Comparison of ENCODE assay signal across 1 cellular context in genomic region chr20:380763-381580, GRCh38.
A peak's percentile ranks its signal among the peaks of the same experiment; 100 is the strongest.
TF ChIP-seq lines count a peak whose summit lies in the region.

No MANE protein-coding gene starts in this region.

TF ChIP-seq in HepG2, 621 proteins besides CTCF, POLR2A, EP300 and RAD21 (continued from another document and continues in another):
- TF ChIP-seq STAT6 (CRISPR knock-in tag; IDR thresholded peaks at IDR 0.05; ENCODE audit: borderline replicate concordance) (peak; percentile 65; the same call in 1 of the 2 replicates), RBAK (CRISPR knock-in tag; IDR thresholded peaks at IDR 0.05) (no peak), ISL2 (CRISPR knock-in tag; IDR thresholded peaks at IDR 0.05) (peak; percentile 73), MLLT10 (CRISPR knock-in tag; IDR thresholded peaks at IDR 0.05) (peak; percentile 90), ZNF263 (CRISPR knock-in tag; IDR thresholded peaks at IDR 0.05) (peak; percentile 77), MED13 (CRISPR knock-in tag; IDR thresholded peaks at IDR 0.05) (peak; percentile 91; the same call in 1 of the 2 replicates), MXD3 (CRISPR knock-in tag; IDR thresholded peaks at IDR 0.05) (peak; percentile 83), ASH2L (IDR thresholded peaks at IDR 0.05; ENCODE audit: insufficient read length, low read depth, low read length) (peak; percentile 79), SUZ12 (IDR thresholded peaks at IDR 0.05; ENCODE audit: low read depth, low read length) (no peak), BATF2 (CRISPR knock-in tag; IDR thresholded peaks at IDR 0.05) (no peak), CHD2 (IDR thresholded peaks at IDR 0.05; ENCODE audit: low read depth, low read length) (0 out of 2 replicates have a peak, but pooled peaks have one; percentile 12), KAT7 (CRISPR knock-in tag; IDR thresholded peaks at IDR 0.05; ENCODE audit: borderline replicate concordance) (no peak; the same call in 1 of the 2 replicates), EEA1 (CRISPR knock-in tag; IDR thresholded peaks at IDR 0.05; ENCODE audit: borderline replicate concordance) (peak; percentile 93), ATAD3A (CRISPR knock-in tag; IDR thresholded peaks at IDR 0.05) (peak; percentile 65; the same call in 1 of the 2 replicates), PAXIP1 (CRISPR knock-in tag; conservative IDR thresholded peaks at IDR 0.05) (peak; percentile 58), ZNF441 (CRISPR knock-in tag; IDR thresholded peaks at IDR 0.05; ENCODE audit: borderline replicate concordance) (peak; percentile 54; the same call in 1 of the 2 replicates), NRL (CRISPR knock-in tag; IDR thresholded peaks at IDR 0.05; ENCODE audit: borderline replicate concordance) (peak; percentile 81), GFI1 (CRISPR knock-in tag; IDR thresholded peaks at IDR 0.05; ENCODE audit: borderline replicate concordance) (peak; percentile 43; the same call in 1 of the 2 replicates), KDM1A (CRISPR knock-in tag; IDR thresholded peaks at IDR 0.05) (0 out of 2 replicates have a peak, but pooled peaks have one; percentile 57), SMARCE1 (IDR thresholded peaks at IDR 0.05; ENCODE audit: borderline replicate concordance) (no peak), ZFP37 (CRISPR knock-in tag; IDR thresholded peaks at IDR 0.05; ENCODE audit: borderline replicate concordance) (peak; percentile 64; the same call in 1 of the 2 replicates), ZNF556 (CRISPR knock-in tag; IDR thresholded peaks at IDR 0.05; ENCODE audit: borderline replicate concordance) (peak; percentile 82), ZNF550 (CRISPR knock-in tag; IDR thresholded peaks at IDR 0.05; ENCODE audit: borderline replicate concordance) (no peak), IKZF5 (CRISPR knock-in tag; IDR thresholded peaks at IDR 0.05) (peak; percentile 83), ZBTB7B (CRISPR knock-in tag; IDR thresholded peaks at IDR 0.05) (peak; percentile 86), CCAR2 (optimal IDR thresholded peaks at IDR 0.05; ENCODE audit: low read depth, low read length) (peak; percentile 28), SIX1 (CRISPR knock-in tag; IDR thresholded peaks at IDR 0.05; ENCODE audit: borderline replicate concordance) (peak; percentile 47; the same call in 1 of the 2 replicates), ZNF580 (CRISPR knock-in tag; IDR thresholded peaks at IDR 0.05; ENCODE audit: borderline replicate concordance, low read depth) (peak; percentile 76; the same call in 1 of the 2 replicates), TAF15 (IDR thresholded peaks at IDR 0.05; ENCODE audit: low read depth, low read length, poor library complexity, severe bottlenecking) (peak; percentile 66), GLI4 (CRISPR knock-in tag; IDR thresholded peaks at IDR 0.05; ENCODE audit: borderline replicate concordance) (no peak), ZNF530 (CRISPR knock-in tag; IDR thresholded peaks at IDR 0.05; ENCODE audit: low read depth) (no peak), HOXA3 (CRISPR knock-in tag; IDR thresholded peaks at IDR 0.05) (peak; percentile 69), DR1 (CRISPR knock-in tag; IDR thresholded peaks at IDR 0.05) (peak; percentile 63), KLF11 (CRISPR knock-in tag; IDR thresholded peaks at IDR 0.05) (0 out of 2 replicates have a peak, but pooled peaks have one; percentile 21), ZNF792 (CRISPR knock-in tag; IDR thresholded peaks at IDR 0.05) (peak; percentile 91; the same call in 1 of the 2 replicates), GTF2F1 (IDR thresholded peaks at IDR 0.05; ENCODE audit: low read length) (no peak), TP53 (CRISPR knock-in tag; conservative IDR thresholded peaks at IDR 0.05) (peak; percentile 74; the same call in 1 of the 2 replicates), HMGA1 (CRISPR knock-in tag; conservative IDR thresholded peaks at IDR 0.05) (no peak), AKAP8 (CRISPR knock-in tag; IDR thresholded peaks at IDR 0.05) (peak; percentile 20; the same call in 1 of the 2 replicates), ZFY (CRISPR knock-in tag; IDR thresholded peaks at IDR 0.05) (peak; percentile 90), ZSCAN20 (CRISPR knock-in tag; IDR thresholded peaks at IDR 0.05; ENCODE audit: borderline replicate concordance) (peak; percentile 89), ZNF614 (CRISPR knock-in tag; IDR thresholded peaks at IDR 0.05; ENCODE audit: borderline replicate concordance) (peak; percentile 69; the same call in 1 of the 2 replicates), ZNF777 (CRISPR knock-in tag; IDR thresholded peaks at IDR 0.05) (peak; percentile 95), PREB (CRISPR knock-in tag; IDR thresholded peaks at IDR 0.05) (0 out of 2 replicates have a peak, but pooled peaks have one; percentile 24), ZNF691 (CRISPR knock-in tag; IDR thresholded peaks at IDR 0.05; ENCODE audit: borderline replicate concordance, low read depth) (peak; percentile 55; the same call in 1 of the 2 replicates), ZNF639 (CRISPR knock-in tag; conservative IDR thresholded peaks at IDR 0.05) (peak; percentile 100), NFIC (IDR thresholded peaks at IDR 0.05; ENCODE audit: low read length) (no peak), SMAD9 (CRISPR knock-in tag; IDR thresholded peaks at IDR 0.05) (no peak), GLMP (CRISPR knock-in tag; IDR thresholded peaks at IDR 0.05; ENCODE audit: borderline replicate concordance) (0 out of 2 replicates have a peak, but pooled peaks have one; percentile 3), ZNF33B (CRISPR knock-in tag; IDR thresholded peaks at IDR 0.05) (peak; percentile 60; the same call in 1 of the 2 replicates), MED1 (CRISPR knock-in tag; IDR thresholded peaks at IDR 0.05) (peak; percentile 99), ZNF569 (CRISPR knock-in tag; IDR thresholded peaks at IDR 0.05; ENCODE audit: borderline replicate concordance) (no peak), KLF13 (CRISPR knock-in tag; IDR thresholded peaks at IDR 0.05) (no peak), RCOR2 (CRISPR knock-in tag; IDR thresholded peaks at IDR 0.05) (peak; percentile 49; the same call in 1 of the 2 replicates), IRF2 (CRISPR knock-in tag; IDR thresholded peaks at IDR 0.05) (peak; percentile 65), ZBTB20 (CRISPR knock-in tag; IDR thresholded peaks at IDR 0.05; ENCODE audit: borderline replicate concordance, low read depth) (peak; percentile 29; the same call in 1 of the 2 replicates), ADNP (CRISPR knock-in tag; IDR thresholded peaks at IDR 0.05) (no peak), ZNF776 (CRISPR knock-in tag; IDR thresholded peaks at IDR 0.05) (peak; percentile 95), JUND (CRISPR knock-in tag; IDR thresholded peaks at IDR 0.05) (no peak; the same call in 1 of the 2 replicates), SP1 (IDR thresholded peaks at IDR 0.05) (no peak), SP1 (CRISPR knock-in tag; IDR thresholded peaks at IDR 0.05) (peak; percentile 24; the same call in 1 of the 2 replicates)
